ENCODE assay signal across 11 cellular contexts in genomic region chr12:1575799-1576401, GRCh38. TPM values are rescaled to one million over a fixed set of nuclear protein-coding genes. Genes with fewer than 3 reads are reported as not detected.
DNase-seq lines count a peak whose midpoint lies in the region; ATAC-seq and TF ChIP-seq lines count a peak whose summit lies in the region.
"Had no signal": no experiment of that assay in that cellular context is flagged by ENCODE, and none has a peak within 500 bp of the region (broad histone marks: within the 10 kb centered on the region; RNA-seq: fewer than 3 reads in every experiment).

No MANE protein-coding gene starts in this region.

- no TSS peak for BruUV-seq in OCI-LY7 (replicated peaks; lab: Mats Ljungman, UMichigan)

- H3K9me3 ChIP-seq in HEK293 (ENCODE audit: control insufficient read depth, insufficient read depth, low read depth, low read length) (no peaks in the 10 kb centered on the region), left ventricle myocardium inferior (replicated peaks) (no peaks in the 10 kb centered on the region), smooth muscle cell (replicated peaks; ENCODE audit: low read depth) (no peaks in the 10 kb centered on the region), OCI-LY7 (ENCODE audit: low read length) (no peaks in the 10 kb centered on the region)

- H3K4me1 ChIP-seq in HEK293 (ENCODE audit: control insufficient read depth, insufficient read depth, low read length) (peaks cover 26% of the 10 kb centered on the region), left ventricle myocardium inferior (peaks cover 28% of the 10 kb centered on the region), smooth muscle cell (ENCODE audit: low read depth) (peaks cover 51% of the 10 kb centered on the region), OCI-LY7 (ENCODE audit: insufficient read depth, low read length, poor library complexity, severe bottlenecking) (no peaks in the 10 kb centered on the region)

- ATAC-seq in GM21515 (IDR thresholded peaks at IDR 0.05; ENCODE audit: unreplicated experiment): no peak

- H3K4me3 ChIP-seq in HEK293 (ENCODE audit: low read depth, low read length) (no peak overlapping the region), left ventricle myocardium inferior (peak overlapping the region; percentile 45), smooth muscle cell (peak overlapping the region; percentile 22), OCI-LY7 (ENCODE audit: low read depth, low read length, poor library complexity, severe bottlenecking) (no peak overlapping the region)

- H3K9me2 ChIP-seq in OCI-LY7 (ENCODE audit: insufficient read depth, low read length): no peaks in the 10 kb centered on the region

- H3F3A ChIP-seq in smooth muscle cell (ENCODE audit: low read depth): peaks cover 16% of the 10 kb centered on the region

- H3K27ac ChIP-seq in HEK293 (ENCODE audit: extremely low read depth, low read depth, low read length) (peak overlapping the region; percentile 86), left ventricle myocardium inferior (replicated peaks) (peak overlapping the region; percentile 49), smooth muscle cell (ENCODE audit: low read depth) (peak overlapping the region; percentile 14), OCI-LY7 (ENCODE audit: low read depth, low read length, poor library complexity, severe bottlenecking) (no peak overlapping the region), caudate nucleus (ENCODE audit: low read depth, low read length) (no peak overlapping the region)

- TF ChIP-seq CTCF in HEK293 (tag by site-specific recombination; IDR thresholded peaks at IDR 0.05): no peak
- TF ChIP-seq CTCF in left ventricle myocardium inferior (IDR thresholded peaks at IDR 0.05; ENCODE audit: borderline replicate concordance): no peak
- TF ChIP-seq CTCF in smooth muscle cell (IDR thresholded peaks at IDR 0.05; ENCODE audit: borderline replicate concordance, insufficient read depth, poor library complexity, severe bottlenecking): no peak
- TF ChIP-seq CTCF in OCI-LY7 (conservative IDR thresholded peaks at IDR 0.05; ENCODE audit: low read length): no peak

- no peaks in the 10 kb centered on the region for H3K36me3 ChIP-seq in HEK293 (ENCODE audit: control insufficient read depth in 2 of 2, insufficient read depth in 1 of 2, low read length in 2 of 2)
- H3K36me3 ChIP-seq in left ventricle myocardium inferior: no peaks in the 10 kb centered on the region
- no peaks in the 10 kb centered on the region for H3K36me3 ChIP-seq in smooth muscle cell (ENCODE audit: low read depth)
- H3K36me3 ChIP-seq in OCI-LY7 (ENCODE audit: insufficient read depth, low read length): no peaks in the 10 kb centered on the region

- no peaks in the 10 kb centered on the region for H3K79me2 ChIP-seq in smooth muscle cell (ENCODE audit: low read depth)
- no peaks in the 10 kb centered on the region for H3K79me2 ChIP-seq in OCI-LY7 (ENCODE audit: insufficient read depth, low read depth, low read length)

- H2AFZ ChIP-seq in smooth muscle cell (ENCODE audit: low read depth) (no peak overlapping the region), OCI-LY7 (ENCODE audit: low read length) (no peak overlapping the region)

- H4K20me1 ChIP-seq in smooth muscle cell (ENCODE audit: low read depth) (peaks cover 87% of the 10 kb centered on the region), OCI-LY7 (ENCODE audit: insufficient read depth, low read length) (no peaks in the 10 kb centered on the region)

- CTCF ChIA-PET in HEK293 (lab: Yijun Ruan, JAX) (interaction anchor here (0.6 to 10.7 kb wide), 4 partner anchors 7 to 458 kb away, joined by 3 to 196 read pairs (median 5); no protein-coding TSS in a partner anchor), OCI-LY7 (lab: Charles Lee; ENCODE audit: unreplicated experiment) (no interaction called here)

- H3K9ac ChIP-seq in smooth muscle cell (ENCODE audit: low read depth): no peak overlapping the region

- intact Hi-C loops in left ventricle myocardium inferior (cut with micrococcal nuclease): no loop called here
- intact Hi-C loops in OCI-LY7 (cut with micrococcal nuclease; ENCODE audit: unreplicated experiment): no loop called here

- 35% methylated on average over 12 of the region's 12 CpGs for WGBS in smooth muscle cell (ENCODE audit: low lambda C conversion rate)

- peak; percentile 85 for DNase-seq in amniotic epithelial cell (ENCODE audit: low read depth)
- no peak for DNase-seq in left ventricle myocardium inferior
- no peak for DNase-seq in smooth muscle cell (lab: John Stamatoyannopoulos, UW; ENCODE audit: unreplicated experiment)
- DNase-seq in OCI-LY7 (ENCODE audit: low spot score): no peak
- DNase-seq in hippocampal formation (lab: John Stamatoyannopoulos, UW): no peak
- no peak for DNase-seq in caudate nucleus (lab: John Stamatoyannopoulos, UW)
- DNase-seq: midbrain; NCI-H1092; stimulated activated CD4-positive, alpha-beta T cell treated with anti-CD3 and anti-CD28 coated beads, Interleukin-4, amount 100 ng/mL, for 4 hours had no signal

- H3K4me2 ChIP-seq in smooth muscle cell (peak overlapping the region; percentile 76), OCI-LY7 (ENCODE audit: low read length) (no peak overlapping the region)

- POLR2A ChIA-PET in HEK293 (lab: Yijun Ruan, JAX) (interaction anchor here (1.6 kb wide), 1 partner anchor 17 kb away, joined by 4 read pairs; no protein-coding TSS in a partner anchor), OCI-LY7 (lab: Charles Lee) (interaction anchor here (0.9 to 1.4 kb wide), 2 partner anchors 14 to 307 kb away, joined by 3 to 4 read pairs; no protein-coding TSS in a partner anchor)

- H3K27me3 ChIP-seq in left ventricle myocardium inferior (ENCODE audit: low read depth) (no peaks in the 10 kb centered on the region), smooth muscle cell (ENCODE audit: low read depth) (peaks cover 18% of the 10 kb centered on the region)

TF ChIP-seq in HEK293, 187 proteins besides CTCF, POLR2A, EP300 and RAD21 (continues in another document):
- no peak for TF ChIP-seq ZNF837 (tag by site-specific recombination; IDR thresholded peaks at IDR 0.05)
- TF ChIP-seq ZNF223 (tag by site-specific recombination; IDR thresholded peaks at IDR 0.05): no peak
- TF ChIP-seq, protein P1, sequence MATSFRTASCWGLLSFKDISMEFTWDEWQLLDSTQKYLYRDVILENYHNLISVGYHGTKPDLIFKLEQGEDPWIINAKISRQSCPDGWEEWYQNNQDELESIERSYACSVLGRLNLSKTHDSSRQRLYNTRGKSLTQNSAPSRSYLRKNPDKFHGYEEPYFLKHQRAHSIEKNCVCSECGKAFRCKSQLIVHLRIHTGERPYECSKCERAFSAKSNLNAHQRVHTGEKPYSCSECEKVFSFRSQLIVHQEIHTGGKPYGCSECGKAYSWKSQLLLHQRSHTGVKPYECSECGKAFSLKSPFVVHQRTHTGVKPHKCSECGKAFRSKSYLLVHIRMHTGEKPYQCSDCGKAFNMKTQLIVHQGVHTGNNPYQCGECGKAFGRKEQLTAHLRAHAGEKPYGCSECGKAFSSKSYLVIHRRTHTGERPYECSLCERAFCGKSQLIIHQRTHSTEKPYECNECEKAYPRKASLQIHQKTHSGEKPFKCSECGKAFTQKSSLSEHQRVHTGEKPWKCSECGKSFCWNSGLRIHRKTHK (tag by site-specific recombination; IDR thresholded peaks at IDR 0.05): no peak
- TF ChIP-seq ZNF354C (tag by site-specific recombination; IDR thresholded peaks at IDR 0.05; ENCODE audit: borderline replicate concordance, low read depth): no peak
- no peak for TF ChIP-seq ZNF239 (tag by site-specific recombination; IDR thresholded peaks at IDR 0.05)
- no peak for TF ChIP-seq ZNF174 (tag by site-specific recombination; IDR thresholded peaks at IDR 0.05)
- TF ChIP-seq ZBTB7A (tag by site-specific recombination; IDR thresholded peaks at IDR 0.05; ENCODE audit: low read depth): no peak
- peak; percentile 91 for TF ChIP-seq GLIS1 (tag by site-specific recombination; IDR thresholded peaks at IDR 0.05)
- TF ChIP-seq ZNF596 (tag by site-specific recombination; IDR thresholded peaks at IDR 0.05): 0 out of 2 replicates have a peak, but pooled peaks have one; percentile 4
- TF ChIP-seq, protein P2, sequence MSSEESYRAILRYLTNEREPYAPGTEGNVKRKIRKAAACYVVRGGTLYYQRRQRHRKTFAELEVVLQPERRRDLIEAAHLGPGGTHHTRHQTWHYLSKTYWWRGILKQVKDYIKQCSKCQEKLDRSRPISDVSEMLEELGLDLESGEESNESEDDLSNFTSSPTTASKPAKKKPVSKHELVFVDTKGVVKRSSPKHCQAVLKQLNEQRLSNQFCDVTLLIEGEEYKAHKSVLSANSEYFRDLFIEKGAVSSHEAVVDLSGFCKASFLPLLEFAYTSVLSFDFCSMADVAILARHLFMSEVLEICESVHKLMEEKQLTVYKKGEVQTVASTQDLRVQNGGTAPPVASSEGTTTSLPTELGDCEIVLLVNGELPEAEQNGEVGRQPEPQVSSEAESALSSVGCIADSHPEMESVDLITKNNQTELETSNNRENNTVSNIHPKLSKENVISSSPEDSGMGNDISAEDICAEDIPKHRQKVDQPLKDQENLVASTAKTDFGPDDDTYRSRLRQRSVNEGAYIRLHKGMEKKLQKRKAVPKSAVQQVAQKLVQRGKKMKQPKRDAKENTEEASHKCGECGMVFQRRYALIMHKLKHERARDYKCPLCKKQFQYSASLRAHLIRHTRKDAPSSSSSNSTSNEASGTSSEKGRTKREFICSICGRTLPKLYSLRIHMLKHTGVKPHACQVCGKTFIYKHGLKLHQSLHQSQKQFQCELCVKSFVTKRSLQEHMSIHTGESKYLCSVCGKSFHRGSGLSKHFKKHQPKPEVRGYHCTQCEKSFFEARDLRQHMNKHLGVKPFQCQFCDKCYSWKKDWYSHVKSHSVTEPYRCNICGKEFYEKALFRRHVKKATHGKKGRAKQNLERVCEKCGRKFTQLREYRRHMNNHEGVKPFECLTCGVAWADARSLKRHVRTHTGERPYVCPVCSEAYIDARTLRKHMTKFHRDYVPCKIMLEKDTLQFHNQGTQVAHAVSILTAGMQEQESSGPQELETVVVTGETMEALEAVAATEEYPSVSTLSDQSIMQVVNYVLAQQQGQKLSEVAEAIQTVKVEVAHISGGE (tag by site-specific recombination; conservative IDR thresholded peaks at IDR 0.05; ENCODE audit: low read depth): 0 out of 2 replicates have a peak, but pooled peaks have one; percentile 11
- no peak for TF ChIP-seq GLIS2 (tag by site-specific recombination; IDR thresholded peaks at IDR 0.05)

RNA-seq across cellular contexts. Expression of gene FBXL14, which starts 18.5 kb away (rescaled TPM):
- total RNA-seq in left ventricle myocardium inferior (6.8 TPM), smooth muscle cell (7.4 and 9.3 TPM in 2 replicates), OCI-LY7 (2022) (33.4 and 37.4 TPM in 2 replicates)
- polyA plus RNA-seq in smooth muscle cell: 5.0 and 6.6 TPM in 2 replicates
- 45.5 and 46.2 TPM in 2 replicates for total RNA-seq in OCI-LY7 (2014; rRNA removed; shearing (Covaris generic))

RNA-seq across cellular contexts. Expression of gene WNT5B, which starts 53.1 kb away (rescaled TPM):
- 2.1 TPM for total RNA-seq in left ventricle myocardium inferior
- 8.4 and 11.5 TPM in 2 replicates for total RNA-seq in smooth muscle cell
- polyA plus RNA-seq in smooth muscle cell: 31.7 and 39.7 TPM in 2 replicates
- 11.3 and 14.7 TPM in 2 replicates for total RNA-seq in OCI-LY7 (2014; rRNA removed; shearing (Covaris generic))
- 0.86 and 2.6 TPM in 2 replicates for total RNA-seq in OCI-LY7 (2022)

Comparison
In these comparisons a context has a peak if more than half of its experiments do, and no peak if none do; other contexts are left out.
1. H3K27ac ChIP-seq: peak in HEK293 (single experiment), left ventricle myocardium inferior (single experiment) and smooth muscle cell (single experiment); none in OCI-LY7 (single experiment) and caudate nucleus (single experiment).
2. H3K4me3 ChIP-seq: peak in left ventricle myocardium inferior (single experiment) and smooth muscle cell (single experiment); none in HEK293 (single experiment) and OCI-LY7 (single experiment).